ENCODE assay signal across 8 cellular contexts in the genomic region with DNA sequence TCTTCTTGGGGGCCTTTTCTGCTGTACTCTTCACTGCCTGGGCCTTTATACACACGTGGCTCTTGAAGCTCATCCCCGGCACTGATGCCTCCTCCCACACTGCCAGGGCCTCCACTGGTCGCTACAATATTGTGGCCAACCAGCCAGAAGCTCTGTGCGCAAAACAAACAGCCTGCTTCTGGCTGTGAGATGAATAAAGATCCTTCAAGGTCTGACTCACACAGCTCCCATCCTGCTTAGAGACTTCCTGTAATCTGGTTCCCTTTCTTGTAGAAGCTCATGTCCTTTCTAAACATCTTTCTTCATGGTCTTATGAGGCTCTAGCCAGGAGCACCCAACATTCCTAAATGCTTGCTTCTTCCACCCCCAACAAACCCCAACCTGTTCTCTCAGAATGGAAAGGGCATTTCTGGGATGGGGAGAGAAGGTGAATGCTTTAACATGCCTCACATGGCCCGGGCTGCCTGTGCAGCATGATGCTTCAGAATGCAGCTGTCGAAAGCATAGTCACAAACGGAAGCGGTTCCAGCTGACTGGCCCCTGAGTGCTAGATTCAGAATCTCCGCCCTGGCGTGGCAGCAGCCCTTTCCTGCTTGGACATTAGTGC. TPM values are rescaled to one million over a fixed set of nuclear protein-coding genes. Genes with fewer than 3 reads are reported as not detected.
DNase-seq lines count a peak whose midpoint lies in the region; ATAC-seq and TF ChIP-seq lines count a peak whose summit lies in the region.

No MANE protein-coding gene starts in this region.

- POLR2A ChIA-PET in HEK293 (lab: Yijun Ruan, JAX), result interaction anchor here (1.2 kb wide), 1 partner anchor 25 kb away, joined by 4 read pairs; a partner anchor contains a TSS

- intact Hi-C loops in Right ventricle myocardium superior (cut with DNase I), result no loop called here
- intact Hi-C loops in sciatic nerve (cut with DNase I), result no loop called here

- no peaks in the 10 kb centered on the region for H3K36me3 ChIP-seq in HEK293 (ENCODE audit: control insufficient read depth in 2 of 2, insufficient read depth in 1 of 2, low read length in 2 of 2)

- H3K4me3 ChIP-seq in HEK293 (ENCODE audit: low read depth, low read length), result no peak overlapping the region

- H3K9me3 ChIP-seq in HEK293 (ENCODE audit: control insufficient read depth, insufficient read depth, low read depth, low read length), result no peaks in the 10 kb centered on the region

- no peaks in the 10 kb centered on the region for H3K36me3 Mint-ChIP-seq in activated T-cell treated with anti-CD3 and anti-CD28 coated beads, Interleukin-2, amount 50 U/mL, for 72 hours (ENCODE audit: insufficient read depth in 2 of 2)

- CTCF ChIA-PET in HEK293 (lab: Yijun Ruan, JAX), result no interaction called here

- no peaks in the 10 kb centered on the region for H3K9me3 Mint-ChIP-seq in activated T-cell treated with anti-CD3 and anti-CD28 coated beads, Interleukin-2, amount 50 U/mL, for 72 hours

- H3K27ac Mint-ChIP-seq in activated T-cell treated with anti-CD3 and anti-CD28 coated beads, Interleukin-2, amount 50 U/mL, for 72 hours, result peak overlapping the region; percentile 83

- H3K27ac ChIP-seq in HEK293 (ENCODE audit: extremely low read depth, low read depth, low read length), result no peak overlapping the region

- no peak for TF ChIP-seq CTCF in HEK293 (tag by site-specific recombination; IDR thresholded peaks at IDR 0.05)

- DNase-seq in activated gamma-delta T cell treated with Interleukin-2 at 50 U/mL for 16 hours (peak; percentile 15), activated gamma-delta T cell (lab: John Stamatoyannopoulos, UW) (no peak), MV-4-11 (lab: John Stamatoyannopoulos, UW) (peak; percentile 94), Right ventricle myocardium superior (peak; percentile 80), sciatic nerve (ENCODE audit: low spot score) (peak; percentile 76), cerebellar nuclear complex (lab: John Stamatoyannopoulos, UW) (no peak)
- peak; percentile 52 to 68 for DNase-seq in activated T-cell treated with anti-CD3 and anti-CD28 coated beads, Interleukin-2, amount 50 U/mL, for 72 hours

- peaks cover 25% of the 10 kb centered on the region for H3K4me1 Mint-ChIP-seq in activated T-cell treated with anti-CD3 and anti-CD28 coated beads, Interleukin-2, amount 50 U/mL, for 72 hours (ENCODE audit: low read depth)

- no peaks in the 10 kb centered on the region for H3K27me3 Mint-ChIP-seq in activated T-cell treated with anti-CD3 and anti-CD28 coated beads, Interleukin-2, amount 50 U/mL, for 72 hours (ENCODE audit: low read depth)

- H3K4me3 Mint-ChIP-seq in activated T-cell treated with anti-CD3 and anti-CD28 coated beads, Interleukin-2, amount 50 U/mL, for 72 hours, result peak overlapping the region; percentile 60 to 72

- no peaks in the 10 kb centered on the region for H3K4me1 ChIP-seq in HEK293 (ENCODE audit: control insufficient read depth, insufficient read depth, low read length)

- peak; percentile 97 to 99 for ATAC-seq in activated T-cell treated with anti-CD3 and anti-CD28 coated beads, Interleukin-2, amount 50 U/mL, for 72 hours (replicated peaks in 1 of 2)
- peak; percentile 77 for ATAC-seq in Right ventricle myocardium superior (ENCODE audit: poor library complexity)
- peak; percentile 67 for ATAC-seq in sciatic nerve

TF ChIP-seq in HEK293, 187 proteins besides CTCF, POLR2A, EP300 and RAD21:
- TF ChIP-seq ZNF473 (tag by site-specific recombination; IDR thresholded peaks at IDR 0.05), result no peak
- TF ChIP-seq, protein P1, sequence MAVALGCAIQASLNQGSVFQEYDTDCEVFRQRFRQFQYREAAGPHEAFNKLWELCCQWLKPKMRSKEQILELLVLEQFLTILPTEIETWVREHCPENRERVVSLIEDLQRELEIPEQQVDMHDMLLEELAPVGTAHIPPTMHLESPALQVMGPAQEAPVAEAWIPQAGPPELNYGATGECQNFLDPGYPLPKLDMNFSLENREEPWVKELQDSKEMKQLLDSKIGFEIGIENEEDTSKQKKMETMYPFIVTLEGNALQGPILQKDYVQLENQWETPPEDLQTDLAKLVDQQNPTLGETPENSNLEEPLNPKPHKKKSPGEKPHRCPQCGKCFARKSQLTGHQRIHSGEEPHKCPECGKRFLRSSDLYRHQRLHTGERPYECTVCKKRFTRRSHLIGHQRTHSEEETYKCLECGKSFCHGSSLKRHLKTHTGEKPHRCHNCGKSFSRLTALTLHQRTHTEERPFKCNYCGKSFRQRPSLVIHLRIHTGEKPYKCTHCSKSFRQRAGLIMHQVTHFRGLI (tag by site-specific recombination; IDR thresholded peaks at IDR 0.05), result peak; percentile 76; the same call in 1 of the 2 replicates
TF ChIP-seq in HEK293: peak in this region for 1.

RNA-seq across cellular contexts. Expression of a gene that starts 24.6 kb away (rescaled TPM):
- total RNA-seq in activated T-cell treated with anti-CD3 and anti-CD28 coated beads, Interleukin-2, amount 50 U/mL, for 72 hours, result 1 to 10 TPM; 2.5 to 2.6 TPM
- 5.1 TPM for total RNA-seq in Right ventricle myocardium superior
- total RNA-seq in sciatic nerve, result 316 TPM

Comparison
In these comparisons a context has a peak if more than half of its experiments do, and no peak if none do; other contexts are left out.
1. DNase-seq: peak in activated gamma-delta T cell treated with Interleukin-2 at 50 U/mL for 16 hours (single experiment), MV-4-11 (single experiment), activated T-cell treated with anti-CD3 and anti-CD28 coated beads, Interleukin-2, amount 50 U/mL, for 72 hours (2 of 2), Right ventricle myocardium superior (single experiment) and sciatic nerve (single experiment); none in activated gamma-delta T cell (single experiment) and cerebellar nuclear complex (0 of 2).
2. RNA of a gene that starts 24.6 kb away (total RNA-seq): 316 TPM in sciatic nerve (single experiment); 5.1 TPM in Right ventricle myocardium superior (single experiment) and 2.5 to 2.6 TPM in activated T-cell treated with anti-CD3 and anti-CD28 coated beads, Interleukin-2, amount 50 U/mL, for 72 hours; every median in the first group is over 10 times any median in the second.
3. Peak in every context shown above with its lines, with median percentiles within 50 percentile points of each other: ATAC-seq.